17 cellular contexts compared by ENCODE assay signal in the genomic region with DNA sequence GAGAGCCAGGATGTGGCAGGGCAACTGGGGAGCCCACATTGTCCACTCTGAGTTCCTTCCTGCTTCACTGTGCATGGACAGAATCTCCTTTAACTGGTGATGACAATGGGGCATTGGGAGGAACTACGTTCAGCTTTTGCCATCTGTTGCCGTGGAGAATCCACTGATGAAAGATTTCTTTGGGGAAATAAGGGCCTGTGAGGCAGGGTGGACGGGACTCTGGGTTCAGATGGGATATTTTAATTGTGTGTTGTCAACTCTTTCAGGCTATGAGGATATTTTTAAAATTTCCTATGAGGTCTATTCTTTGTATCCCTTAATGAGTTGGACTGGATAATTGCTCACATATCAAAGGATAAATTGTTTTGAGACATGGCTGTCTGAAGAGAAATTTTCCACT.
"Had no signal": no experiment of that assay in that cellular context is flagged by ENCODE, and none has a peak within 500 bp of the region (broad histone marks: within the 10 kb centered on the region; RNA-seq: fewer than 3 reads in every experiment).

No MANE protein-coding gene starts in this region.

- H3K4me1 ChIP-seq: body of pancreas, pancreas had no signal

- DNase-seq: activated CD4-positive, alpha-beta memory T cell treated with anti-CD3 and anti-CD28 coated beads, Interleukin-2, amount 10 ng/mL, durations not matched to agents 7 days and 5 days; activated CD4-positive, alpha-beta T cell treated with anti-CD3 and anti-CD28 coated beads, Interleukin-2, amount 10 ng/mL, durations not matched to agents 24 days and 14 days; activated effector memory CD4-positive, alpha-beta T cell treated with anti-CD3 and anti-CD28 coated beads, Interleukin-2, amount 50 U/mL, for 16 hours; activated naive CD4-positive, alpha-beta T cell treated with anti-CD3 and anti-CD28 coated beads, Interleukin-2, amount 10 ng/mL, durations not matched to agents 7 days and 5 days; activated T-cell treated with anti-CD3 and anti-CD28 coated beads, Interleukin-2, amount 50 U/mL, for 72 hours; body of pancreas; effector memory CD8-positive, alpha-beta T cell; heart right ventricle; left colon; pancreas; right lobe of liver; small intestine; stimulated activated CD4-positive, alpha-beta T cell treated with anti-CD3 and anti-CD28 coated beads, Interleukin-2, amount 100 ng/mL, for 24 hours; stomach; upper lobe of right lung had no signal

- H3K27me3 ChIP-seq: body of pancreas, pancreas, right lobe of liver, stomach, upper lobe of right lung had no signal

- H3K4me3 Mint-ChIP-seq: activated CD4-positive, alpha-beta memory T cell treated with anti-CD3 and anti-CD28 coated beads, Interleukin-2, amount 10 ng/mL, durations not matched to agents 7 days and 5 days; activated CD4-positive, alpha-beta T cell treated with anti-CD3 and anti-CD28 coated beads, Interleukin-2, amount 10 ng/mL, durations not matched to agents 24 days and 14 days; activated naive CD4-positive, alpha-beta T cell treated with anti-CD3 and anti-CD28 coated beads, Interleukin-2, amount 10 ng/mL, durations not matched to agents 7 days and 5 days; activated T-cell treated with anti-CD3 and anti-CD28 coated beads, Interleukin-2, amount 50 U/mL, for 72 hours; effector memory CD8-positive, alpha-beta T cell; natural killer cell treated with Interleukin-12 subunit alpha and Interleukin-12 subunit beta and Interleukin-15 and Interleukin-18, amount 100 ng/mL, for 72 hours; stimulated activated effector memory CD8-positive, alpha-beta T cell treated with anti-CD3 and anti-CD28 coated beads, Interleukin-12 subunit alpha, Interleukin-12 subunit beta, amount 100 ng/mL, for 72 hours had no signal

- H3K9me3 Mint-ChIP-seq: activated CD4-positive, alpha-beta memory T cell treated with anti-CD3 and anti-CD28 coated beads, Interleukin-2, amount 10 ng/mL, durations not matched to agents 7 days and 5 days; activated naive CD4-positive, alpha-beta T cell treated with anti-CD3 and anti-CD28 coated beads, Interleukin-2, amount 10 ng/mL, durations not matched to agents 7 days and 5 days; activated T-cell treated with anti-CD3 and anti-CD28 coated beads, Interleukin-2, amount 50 U/mL, for 72 hours; effector memory CD8-positive, alpha-beta T cell; natural killer cell treated with Interleukin-12 subunit alpha and Interleukin-12 subunit beta and Interleukin-15 and Interleukin-18, amount 100 ng/mL, for 72 hours; stimulated activated effector memory CD8-positive, alpha-beta T cell treated with anti-CD3 and anti-CD28 coated beads, Interleukin-12 subunit alpha, Interleukin-12 subunit beta, amount 100 ng/mL, for 72 hours had no signal

- H3K4me3 ChIP-seq: body of pancreas, heart right ventricle, pancreas, right lobe of liver, stomach, upper lobe of right lung had no signal

- H3K27ac ChIP-seq: body of pancreas, heart right ventricle, pancreas, right lobe of liver, upper lobe of right lung had no signal

- H3K9me3 ChIP-seq: body of pancreas, heart right ventricle, pancreas, right lobe of liver, stomach, upper lobe of right lung had no signal

- H3K36me3 Mint-ChIP-seq: activated naive CD4-positive, alpha-beta T cell treated with anti-CD3 and anti-CD28 coated beads, Interleukin-2, amount 10 ng/mL, durations not matched to agents 7 days and 5 days; natural killer cell treated with Interleukin-12 subunit alpha and Interleukin-12 subunit beta and Interleukin-15 and Interleukin-18, amount 100 ng/mL, for 72 hours; stimulated activated effector memory CD8-positive, alpha-beta T cell treated with anti-CD3 and anti-CD28 coated beads, Interleukin-12 subunit alpha, Interleukin-12 subunit beta, amount 100 ng/mL, for 72 hours had no signal

- H3K36me3 ChIP-seq: heart right ventricle, pancreas, right lobe of liver, upper lobe of right lung had no signal

- H3K27ac Mint-ChIP-seq: activated CD4-positive, alpha-beta memory T cell treated with anti-CD3 and anti-CD28 coated beads, Interleukin-2, amount 10 ng/mL, durations not matched to agents 7 days and 5 days; activated CD4-positive, alpha-beta T cell treated with anti-CD3 and anti-CD28 coated beads, Interleukin-2, amount 10 ng/mL, durations not matched to agents 24 days and 14 days; activated naive CD4-positive, alpha-beta T cell treated with anti-CD3 and anti-CD28 coated beads, Interleukin-2, amount 10 ng/mL, durations not matched to agents 7 days and 5 days; activated T-cell treated with anti-CD3 and anti-CD28 coated beads, Interleukin-2, amount 50 U/mL, for 72 hours; effector memory CD8-positive, alpha-beta T cell; natural killer cell treated with Interleukin-12 subunit alpha and Interleukin-12 subunit beta and Interleukin-15 and Interleukin-18, amount 100 ng/mL, for 72 hours; stimulated activated effector memory CD8-positive, alpha-beta T cell treated with anti-CD3 and anti-CD28 coated beads, Interleukin-12 subunit alpha, Interleukin-12 subunit beta, amount 100 ng/mL, for 72 hours had no signal
